9 cellular contexts compared by ENCODE assay signal in the genomic region with DNA sequence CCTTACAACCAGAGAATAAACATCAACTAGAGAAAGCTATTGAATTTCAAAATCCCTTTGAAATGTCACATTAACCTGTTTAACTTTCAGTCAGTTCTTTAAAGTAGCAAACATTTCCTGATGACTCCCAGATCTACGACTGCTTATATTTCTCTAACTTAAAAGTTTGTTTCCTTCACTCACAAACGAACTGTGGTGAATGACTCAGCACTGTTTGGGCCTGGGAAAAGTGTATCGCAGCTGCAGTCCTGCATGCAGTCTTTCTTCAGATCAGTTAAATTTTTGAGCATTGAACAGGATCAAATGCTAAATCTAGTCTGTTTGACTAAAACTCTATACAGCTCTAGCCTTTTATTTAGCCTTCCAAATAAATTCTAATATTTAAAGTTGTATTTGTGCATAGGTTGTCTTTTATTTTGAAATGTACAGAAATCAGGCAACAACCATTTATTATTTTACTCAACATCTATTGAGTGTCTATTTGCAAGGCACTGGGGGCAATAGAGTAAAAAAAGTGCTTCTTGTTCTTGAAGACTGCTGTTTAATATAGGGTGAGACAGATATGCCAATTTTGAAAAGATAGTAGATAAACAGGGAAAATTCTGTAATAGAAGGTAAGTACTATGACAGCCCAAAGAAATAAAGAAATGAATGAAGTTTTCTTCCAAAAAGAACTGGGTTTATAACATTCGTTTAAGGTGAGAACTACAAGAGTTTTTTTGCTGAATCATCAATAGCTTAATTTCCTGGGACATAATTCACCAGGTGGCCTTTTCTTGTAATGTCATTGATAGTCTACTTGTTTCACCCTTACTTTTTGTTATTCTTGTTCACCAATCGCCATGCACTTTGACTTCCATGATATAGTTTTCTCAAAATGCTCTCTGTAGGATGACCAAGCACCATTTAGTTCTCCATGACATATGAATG.
A peak's percentile ranks its signal among the peaks of the same experiment; 100 is the strongest.
DNase-seq lines count a peak whose midpoint lies in the region; ATAC-seq and TF ChIP-seq lines count a peak whose summit lies in the region.
"Had no signal": no experiment of that assay in that cellular context is flagged by ENCODE, and none has a peak within 500 bp of the region (broad histone marks: within the 10 kb centered on the region; RNA-seq: fewer than 3 reads in every experiment).

No MANE protein-coding gene starts in this region.

- H3K27me3 Mint-ChIP-seq in HFFc6 (ENCODE audit: insufficient read depth) (no peaks in the 10 kb centered on the region), type B pancreatic cell (no peaks in the 10 kb centered on the region)
- peaks cover 0 to 2% of the 10 kb centered on the region in 2 donors for H3K27me3 Mint-ChIP-seq in CD8-positive, alpha-beta memory T cell
- H3K27me3 Mint-ChIP-seq in activated naive CD4-positive, alpha-beta T cell treated with anti-CD3 and anti-CD28 coated beads for 36 hours (ENCODE audit: low read depth): peaks cover 2% of the 10 kb centered on the region
- H3K27me3 Mint-ChIP-seq: natural killer cell treated with Interleukin-12 subunit alpha and Interleukin-12 subunit beta and Interleukin-15 and Interleukin-18, amount 100 ng/mL, for 72 hours had no signal

- CTCF ChIA-PET in CD8-positive, alpha-beta memory T cell (lab: Charles Lee): no interaction called here
- CTCF ChIA-PET in activated naive CD4-positive, alpha-beta T cell treated with anti-CD3 and anti-CD28 coated beads for 36 hours (lab: Charles Lee): no interaction called here

- H3K4me1 ChIP-seq in CD8-positive, alpha-beta memory T cell (ENCODE audit: insufficient read depth, low read length): no peaks in the 10 kb centered on the region

- H3K36me3 Mint-ChIP-seq in HFFc6 (ENCODE audit: low read depth) (peaks cover 21% of the 10 kb centered on the region), type B pancreatic cell (no peaks in the 10 kb centered on the region)
- H3K36me3 Mint-ChIP-seq in CD8-positive, alpha-beta memory T cell: peaks cover 0 to 1% (median 0%) of the 10 kb centered on the region in 3 donors
- no peaks in the 10 kb centered on the region for H3K36me3 Mint-ChIP-seq in activated naive CD4-positive, alpha-beta T cell treated with anti-CD3 and anti-CD28 coated beads for 36 hours (ENCODE audit: low read depth)

- ATAC-seq in SK-N-SH treated with all-trans-retinoic acid at 6 μM for 48 hours: peak; percentile 96
- ATAC-seq: natural killer cell treated with Interleukin-12 subunit alpha and Interleukin-12 subunit beta and Interleukin-15 and Interleukin-18, amount 100 ng/mL, for 72 hours had no signal

- intact Hi-C loops in activated naive CD4-positive, alpha-beta T cell treated with anti-CD3 and anti-CD28 coated beads for 36 hours (cut with micrococcal nuclease): no loop called here

- no peaks in the 10 kb centered on the region for H3K27me3 ChIP-seq in CD8-positive, alpha-beta memory T cell (ENCODE audit: insufficient read depth, low read length, poor library complexity, severe bottlenecking)

- no peak overlapping the region for H3K27ac ChIP-seq in CD8-positive, alpha-beta memory T cell (ENCODE audit: low read depth, low read length)

- DNase-seq in HFFc6 (peak; percentile 72), fibroblast of the conjunctiva (ENCODE audit: low read depth) (peak; percentile 31), type B pancreatic cell (ENCODE audit: extremely low spot score, unreplicated experiment) (no peak), NCI-H1105 treated with DMSO at 0.1 percent for 48 hours (lab: John Stamatoyannopoulos, UW) (no peak)
- no peak for DNase-seq in CD8-positive, alpha-beta memory T cell
- DNase-seq in activated naive CD4-positive, alpha-beta T cell treated with anti-CD3 and anti-CD28 coated beads for 36 hours: no peak
- DNase-seq: NCI-H510A had no signal

- H3K9me3 Mint-ChIP-seq in HFFc6 (peaks cover 22% of the 10 kb centered on the region), type B pancreatic cell (peaks cover 12% of the 10 kb centered on the region)
- H3K9me3 Mint-ChIP-seq in CD8-positive, alpha-beta memory T cell: peaks cover 10 to 30% (median 24%) of the 10 kb centered on the region in 5 donors
- H3K9me3 Mint-ChIP-seq in activated naive CD4-positive, alpha-beta T cell treated with anti-CD3 and anti-CD28 coated beads for 36 hours: peaks cover 18% of the 10 kb centered on the region

- H3K4me3 Mint-ChIP-seq in HFFc6: peak overlapping the region; percentile 72
- H3K4me3 Mint-ChIP-seq in type B pancreatic cell: no peak overlapping the region
- no peak overlapping the region for H3K4me3 Mint-ChIP-seq in CD8-positive, alpha-beta memory T cell
- H3K4me3 Mint-ChIP-seq in activated naive CD4-positive, alpha-beta T cell treated with anti-CD3 and anti-CD28 coated beads for 36 hours: no peak overlapping the region
- H3K4me3 Mint-ChIP-seq: natural killer cell treated with Interleukin-12 subunit alpha and Interleukin-12 subunit beta and Interleukin-15 and Interleukin-18, amount 100 ng/mL, for 72 hours had no signal

- H3K27ac Mint-ChIP-seq in HFFc6: peak overlapping the region; percentile 88
- peak overlapping the region; percentile 68 for H3K27ac Mint-ChIP-seq in type B pancreatic cell
- H3K27ac Mint-ChIP-seq in CD8-positive, alpha-beta memory T cell: no peak overlapping the region
- H3K27ac Mint-ChIP-seq in activated naive CD4-positive, alpha-beta T cell treated with anti-CD3 and anti-CD28 coated beads for 36 hours: no peak overlapping the region
- H3K27ac Mint-ChIP-seq: natural killer cell treated with Interleukin-12 subunit alpha and Interleukin-12 subunit beta and Interleukin-15 and Interleukin-18, amount 100 ng/mL, for 72 hours had no signal

- no peak for TF ChIP-seq CTCF in HFFc6 (IDR thresholded peaks at IDR 0.05)
- no peak for TF ChIP-seq CTCF in type B pancreatic cell (conservative IDR thresholded peaks at IDR 0.05)

- no peak overlapping the region for H3K4me3 ChIP-seq in CD8-positive, alpha-beta memory T cell (ENCODE audit: low read length)

- peaks cover 42% of the 10 kb centered on the region for H3K4me1 Mint-ChIP-seq in HFFc6 (ENCODE audit: low read depth)
- H3K4me1 Mint-ChIP-seq in type B pancreatic cell (ENCODE audit: unreplicated experiment): no peaks in the 10 kb centered on the region
- H3K4me1 Mint-ChIP-seq in CD8-positive, alpha-beta memory T cell: no peaks in the 10 kb centered on the region
- no peaks in the 10 kb centered on the region for H3K4me1 Mint-ChIP-seq in activated naive CD4-positive, alpha-beta T cell treated with anti-CD3 and anti-CD28 coated beads for 36 hours (ENCODE audit: low read depth)

- peaks cover 5% of the 10 kb centered on the region for H3K9me3 ChIP-seq in CD8-positive, alpha-beta memory T cell (ENCODE audit: low read length)

- POLR2A ChIA-PET in CD8-positive, alpha-beta memory T cell (lab: Charles Lee): no interaction called here

- H3K36me3 ChIP-seq in CD8-positive, alpha-beta memory T cell (ENCODE audit: insufficient read depth, low read length): no peaks in the 10 kb centered on the region

TF ChIP-seq in SK-N-SH treated with all-trans-retinoic acid at 6 μM for 48 hours, 23 proteins besides CTCF, POLR2A, EP300 and RAD21 (continues in another document):
- TF ChIP-seq ZNF565 (CRISPR knock-in tag; conservative IDR thresholded peaks at IDR 0.05; ENCODE audit: low read depth) (no peak), CSDC2 (CRISPR knock-in tag; IDR thresholded peaks at IDR 0.05) (no peak), ZFP30 (CRISPR knock-in tag; IDR thresholded peaks at IDR 0.05) (no peak), ISL1 (CRISPR knock-in tag; IDR thresholded peaks at IDR 0.05) (no peak), ZFP3 (CRISPR knock-in tag; IDR thresholded peaks at IDR 0.05) (no peak), ESRRG (CRISPR knock-in tag; IDR thresholded peaks at IDR 0.05) (no peak), CSRNP3 (CRISPR knock-in tag; IDR thresholded peaks at IDR 0.05) (no peak)
- TF ChIP-seq, protein P1, sequence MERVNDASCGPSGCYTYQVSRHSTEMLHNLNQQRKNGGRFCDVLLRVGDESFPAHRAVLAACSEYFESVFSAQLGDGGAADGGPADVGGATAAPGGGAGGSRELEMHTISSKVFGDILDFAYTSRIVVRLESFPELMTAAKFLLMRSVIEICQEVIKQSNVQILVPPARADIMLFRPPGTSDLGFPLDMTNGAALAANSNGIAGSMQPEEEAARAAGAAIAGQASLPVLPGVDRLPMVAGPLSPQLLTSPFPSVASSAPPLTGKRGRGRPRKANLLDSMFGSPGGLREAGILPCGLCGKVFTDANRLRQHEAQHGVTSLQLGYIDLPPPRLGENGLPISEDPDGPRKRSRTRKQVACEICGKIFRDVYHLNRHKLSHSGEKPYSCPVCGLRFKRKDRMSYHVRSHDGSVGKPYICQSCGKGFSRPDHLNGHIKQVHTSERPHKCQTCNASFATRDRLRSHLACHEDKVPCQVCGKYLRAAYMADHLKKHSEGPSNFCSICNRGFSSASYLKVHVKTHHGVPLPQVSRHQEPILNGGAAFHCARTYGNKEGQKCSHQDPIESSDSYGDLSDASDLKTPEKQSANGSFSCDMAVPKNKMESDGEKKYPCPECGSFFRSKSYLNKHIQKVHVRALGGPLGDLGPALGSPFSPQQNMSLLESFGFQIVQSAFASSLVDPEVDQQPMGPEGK (CRISPR knock-in tag; IDR thresholded peaks at IDR 0.05; ENCODE audit: borderline replicate concordance): no peak
- TF ChIP-seq, protein P2, sequence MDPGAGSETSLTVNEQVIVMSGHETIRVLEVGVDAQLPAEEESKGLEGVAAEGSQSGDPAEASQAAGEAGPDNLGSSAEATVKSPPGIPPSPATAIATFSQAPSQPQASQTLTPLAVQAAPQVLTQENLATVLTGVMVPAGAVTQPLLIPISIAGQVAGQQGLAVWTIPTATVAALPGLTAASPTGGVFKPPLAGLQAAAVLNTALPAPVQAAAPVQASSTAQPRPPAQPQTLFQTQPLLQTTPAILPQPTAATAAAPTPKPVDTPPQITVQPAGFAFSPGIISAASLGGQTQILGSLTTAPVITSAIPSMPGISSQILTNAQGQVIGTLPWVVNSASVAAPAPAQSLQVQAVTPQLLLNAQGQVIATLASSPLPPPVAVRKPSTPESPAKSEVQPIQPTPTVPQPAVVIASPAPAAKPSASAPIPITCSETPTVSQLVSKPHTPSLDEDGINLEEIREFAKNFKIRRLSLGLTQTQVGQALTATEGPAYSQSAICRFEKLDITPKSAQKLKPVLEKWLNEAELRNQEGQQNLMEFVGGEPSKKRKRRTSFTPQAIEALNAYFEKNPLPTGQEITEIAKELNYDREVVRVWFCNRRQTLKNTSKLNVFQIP (CRISPR knock-in tag; IDR thresholded peaks at IDR 0.05; ENCODE audit: borderline replicate concordance, low read depth): no peak

Comparison
In these comparisons a context has a peak if more than half of its experiments do, and no peak if none do; other contexts are left out.
1. DNase-seq: peak in HFFc6 (single experiment) and fibroblast of the conjunctiva (single experiment); none in type B pancreatic cell (single experiment), CD8-positive, alpha-beta memory T cell (0 of 5), activated naive CD4-positive, alpha-beta T cell treated with anti-CD3 and anti-CD28 coated beads for 36 hours (single experiment) and NCI-H1105 treated with DMSO at 0.1 percent for 48 hours (single experiment).
2. H3K27ac Mint-ChIP-seq: peak in HFFc6 (single experiment) and type B pancreatic cell (single experiment); none in CD8-positive, alpha-beta memory T cell (0 of 8) and activated naive CD4-positive, alpha-beta T cell treated with anti-CD3 and anti-CD28 coated beads for 36 hours (single experiment).